In genomic region chr19:47391510-47392223, GRCh38 we compare ENCODE assay signal across 1 cellular context.
TF ChIP-seq lines count a peak whose summit lies in the region.

No MANE protein-coding gene starts in this region.

TF ChIP-seq in K562, 482 proteins besides CTCF, POLR2A, EP300 and RAD21 (continued from another document and continues in another):
- TF ChIP-seq ZNF518B (CRISPR knock-in tag; IDR thresholded peaks at IDR 0.05): no peak
- no peak for TF ChIP-seq FUS (optimal IDR thresholded peaks at IDR 0.05; ENCODE audit: low read depth, low read length)
- TF ChIP-seq U2AF2 (optimal IDR thresholded peaks at IDR 0.05; ENCODE audit: low read depth, low read length): no peak
- TF ChIP-seq TFAP4 (CRISPR knock-in tag; IDR thresholded peaks at IDR 0.05; ENCODE audit: borderline replicate concordance): 0 out of 2 replicates have a peak, but pooled peaks have one; percentile 12
- TF ChIP-seq GTF3C2 (IDR thresholded peaks at IDR 0.05; ENCODE audit: borderline replicate concordance, extremely low read depth, insufficient read length): no peak
- TF ChIP-seq CTBP1 (IDR thresholded peaks at IDR 0.05; ENCODE audit: borderline replicate concordance): peak; percentile 16; the same call in 1 of the 2 replicates
- no peak for TF ChIP-seq ZNF717 (CRISPR knock-in tag; IDR thresholded peaks at IDR 0.05)
- TF ChIP-seq STAG1 (CRISPR knock-in tag; IDR thresholded peaks at IDR 0.05; ENCODE audit: borderline replicate concordance): peak; percentile 72; the same call in 1 of the 2 replicates
- no peak for TF ChIP-seq ZC3H11A (IDR thresholded peaks at IDR 0.05; ENCODE audit: low read depth, low read length)
- no peak for TF ChIP-seq ZBTB2 (IDR thresholded peaks at IDR 0.05)
- TF ChIP-seq POLR3A (IDR thresholded peaks at IDR 0.05; ENCODE audit: borderline replicate concordance, extremely low read depth, insufficient read depth, insufficient read length): no peak
- no peak for TF ChIP-seq ZNF696 (CRISPR knock-in tag; conservative IDR thresholded peaks at IDR 0.05)
- no peak for TF ChIP-seq ZBTB43 (CRISPR knock-in tag; IDR thresholded peaks at IDR 0.05)
- TF ChIP-seq HNRNPL (IDR thresholded peaks at IDR 0.05; ENCODE audit: low read depth, low read length): no peak
- TF ChIP-seq NCOA6 (IDR thresholded peaks at IDR 0.05): no peak
- no peak for TF ChIP-seq TCF15 (CRISPR knock-in tag; IDR thresholded peaks at IDR 0.05)
- no peak for TF ChIP-seq ETS1 (conservative IDR thresholded peaks at IDR 0.05; ENCODE audit: control insufficient read depth, low read depth, low read length)
- no peak for TF ChIP-seq MGA (IDR thresholded peaks at IDR 0.05)
- no peak for TF ChIP-seq ZFPM2 (CRISPR knock-in tag; IDR thresholded peaks at IDR 0.05)
- no peak for TF ChIP-seq ZNF584 (CRISPR knock-in tag; IDR thresholded peaks at IDR 0.05; ENCODE audit: low read depth)
- TF ChIP-seq ZBTB9 (CRISPR knock-in tag; IDR thresholded peaks at IDR 0.05): no peak
- no peak for TF ChIP-seq EP400 (IDR thresholded peaks at IDR 0.05)
- no peak for TF ChIP-seq CBFA2T3 (IDR thresholded peaks at IDR 0.05)
- TF ChIP-seq SMC3 (conservative IDR thresholded peaks at IDR 0.05; ENCODE audit: insufficient read depth, low read depth, low read length): peak; percentile 86
- no peak for TF ChIP-seq RBM39 (optimal IDR thresholded peaks at IDR 0.05; ENCODE audit: low read depth, low read length)
- TF ChIP-seq NR0B1 (IDR thresholded peaks at IDR 0.05; ENCODE audit: partially characterized antibody): no peak
- no peak for TF ChIP-seq KHSRP (IDR thresholded peaks at IDR 0.05)
